2 cellular contexts compared by ENCODE assay signal in the genomic region with DNA sequence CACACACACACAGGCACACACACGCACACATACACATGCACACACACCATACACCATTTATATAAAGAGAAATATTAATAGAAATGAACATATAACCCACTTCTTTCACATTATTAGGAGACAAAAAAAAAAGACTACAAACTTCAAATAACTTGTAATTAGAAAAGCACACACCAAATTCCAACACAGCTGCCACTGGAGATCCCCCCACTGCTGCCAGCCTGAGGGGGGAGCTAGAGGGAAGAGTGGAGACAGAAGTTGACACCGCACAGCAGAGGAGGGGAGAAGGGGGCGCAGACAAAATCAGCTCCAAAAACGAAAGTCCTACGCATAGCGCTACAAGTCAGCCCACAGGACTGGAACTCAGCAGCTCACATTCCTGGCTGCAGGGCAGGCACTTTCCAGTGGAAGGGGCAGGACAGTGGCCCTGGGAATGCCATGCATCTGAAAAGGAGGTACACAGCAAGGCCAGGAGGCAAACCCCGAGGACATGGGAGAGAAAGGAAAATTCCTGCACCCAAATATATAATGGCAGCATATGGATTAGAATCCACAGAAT.
TF ChIP-seq lines count a peak whose summit lies in the region.

No MANE protein-coding gene starts in this region.

TF ChIP-seq in GM23338, 12 proteins besides CTCF, POLR2A, EP300 and RAD21:
- TF ChIP-seq, protein P1, sequence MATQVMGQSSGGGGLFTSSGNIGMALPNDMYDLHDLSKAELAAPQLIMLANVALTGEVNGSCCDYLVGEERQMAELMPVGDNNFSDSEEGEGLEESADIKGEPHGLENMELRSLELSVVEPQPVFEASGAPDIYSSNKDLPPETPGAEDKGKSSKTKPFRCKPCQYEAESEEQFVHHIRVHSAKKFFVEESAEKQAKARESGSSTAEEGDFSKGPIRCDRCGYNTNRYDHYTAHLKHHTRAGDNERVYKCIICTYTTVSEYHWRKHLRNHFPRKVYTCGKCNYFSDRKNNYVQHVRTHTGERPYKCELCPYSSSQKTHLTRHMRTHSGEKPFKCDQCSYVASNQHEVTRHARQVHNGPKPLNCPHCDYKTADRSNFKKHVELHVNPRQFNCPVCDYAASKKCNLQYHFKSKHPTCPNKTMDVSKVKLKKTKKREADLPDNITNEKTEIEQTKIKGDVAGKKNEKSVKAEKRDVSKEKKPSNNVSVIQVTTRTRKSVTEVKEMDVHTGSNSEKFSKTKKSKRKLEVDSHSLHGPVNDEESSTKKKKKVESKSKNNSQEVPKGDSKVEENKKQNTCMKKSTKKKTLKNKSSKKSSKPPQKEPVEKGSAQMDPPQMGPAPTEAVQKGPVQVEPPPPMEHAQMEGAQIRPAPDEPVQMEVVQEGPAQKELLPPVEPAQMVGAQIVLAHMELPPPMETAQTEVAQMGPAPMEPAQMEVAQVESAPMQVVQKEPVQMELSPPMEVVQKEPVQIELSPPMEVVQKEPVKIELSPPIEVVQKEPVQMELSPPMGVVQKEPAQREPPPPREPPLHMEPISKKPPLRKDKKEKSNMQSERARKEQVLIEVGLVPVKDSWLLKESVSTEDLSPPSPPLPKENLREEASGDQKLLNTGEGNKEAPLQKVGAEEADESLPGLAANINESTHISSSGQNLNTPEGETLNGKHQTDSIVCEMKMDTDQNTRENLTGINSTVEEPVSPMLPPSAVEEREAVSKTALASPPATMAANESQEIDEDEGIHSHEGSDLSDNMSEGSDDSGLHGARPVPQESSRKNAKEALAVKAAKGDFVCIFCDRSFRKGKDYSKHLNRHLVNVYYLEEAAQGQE (IDR thresholded peaks at IDR 0.05; ENCODE audit: unreplicated experiment), result no peak
- TF ChIP-seq, protein P2, sequence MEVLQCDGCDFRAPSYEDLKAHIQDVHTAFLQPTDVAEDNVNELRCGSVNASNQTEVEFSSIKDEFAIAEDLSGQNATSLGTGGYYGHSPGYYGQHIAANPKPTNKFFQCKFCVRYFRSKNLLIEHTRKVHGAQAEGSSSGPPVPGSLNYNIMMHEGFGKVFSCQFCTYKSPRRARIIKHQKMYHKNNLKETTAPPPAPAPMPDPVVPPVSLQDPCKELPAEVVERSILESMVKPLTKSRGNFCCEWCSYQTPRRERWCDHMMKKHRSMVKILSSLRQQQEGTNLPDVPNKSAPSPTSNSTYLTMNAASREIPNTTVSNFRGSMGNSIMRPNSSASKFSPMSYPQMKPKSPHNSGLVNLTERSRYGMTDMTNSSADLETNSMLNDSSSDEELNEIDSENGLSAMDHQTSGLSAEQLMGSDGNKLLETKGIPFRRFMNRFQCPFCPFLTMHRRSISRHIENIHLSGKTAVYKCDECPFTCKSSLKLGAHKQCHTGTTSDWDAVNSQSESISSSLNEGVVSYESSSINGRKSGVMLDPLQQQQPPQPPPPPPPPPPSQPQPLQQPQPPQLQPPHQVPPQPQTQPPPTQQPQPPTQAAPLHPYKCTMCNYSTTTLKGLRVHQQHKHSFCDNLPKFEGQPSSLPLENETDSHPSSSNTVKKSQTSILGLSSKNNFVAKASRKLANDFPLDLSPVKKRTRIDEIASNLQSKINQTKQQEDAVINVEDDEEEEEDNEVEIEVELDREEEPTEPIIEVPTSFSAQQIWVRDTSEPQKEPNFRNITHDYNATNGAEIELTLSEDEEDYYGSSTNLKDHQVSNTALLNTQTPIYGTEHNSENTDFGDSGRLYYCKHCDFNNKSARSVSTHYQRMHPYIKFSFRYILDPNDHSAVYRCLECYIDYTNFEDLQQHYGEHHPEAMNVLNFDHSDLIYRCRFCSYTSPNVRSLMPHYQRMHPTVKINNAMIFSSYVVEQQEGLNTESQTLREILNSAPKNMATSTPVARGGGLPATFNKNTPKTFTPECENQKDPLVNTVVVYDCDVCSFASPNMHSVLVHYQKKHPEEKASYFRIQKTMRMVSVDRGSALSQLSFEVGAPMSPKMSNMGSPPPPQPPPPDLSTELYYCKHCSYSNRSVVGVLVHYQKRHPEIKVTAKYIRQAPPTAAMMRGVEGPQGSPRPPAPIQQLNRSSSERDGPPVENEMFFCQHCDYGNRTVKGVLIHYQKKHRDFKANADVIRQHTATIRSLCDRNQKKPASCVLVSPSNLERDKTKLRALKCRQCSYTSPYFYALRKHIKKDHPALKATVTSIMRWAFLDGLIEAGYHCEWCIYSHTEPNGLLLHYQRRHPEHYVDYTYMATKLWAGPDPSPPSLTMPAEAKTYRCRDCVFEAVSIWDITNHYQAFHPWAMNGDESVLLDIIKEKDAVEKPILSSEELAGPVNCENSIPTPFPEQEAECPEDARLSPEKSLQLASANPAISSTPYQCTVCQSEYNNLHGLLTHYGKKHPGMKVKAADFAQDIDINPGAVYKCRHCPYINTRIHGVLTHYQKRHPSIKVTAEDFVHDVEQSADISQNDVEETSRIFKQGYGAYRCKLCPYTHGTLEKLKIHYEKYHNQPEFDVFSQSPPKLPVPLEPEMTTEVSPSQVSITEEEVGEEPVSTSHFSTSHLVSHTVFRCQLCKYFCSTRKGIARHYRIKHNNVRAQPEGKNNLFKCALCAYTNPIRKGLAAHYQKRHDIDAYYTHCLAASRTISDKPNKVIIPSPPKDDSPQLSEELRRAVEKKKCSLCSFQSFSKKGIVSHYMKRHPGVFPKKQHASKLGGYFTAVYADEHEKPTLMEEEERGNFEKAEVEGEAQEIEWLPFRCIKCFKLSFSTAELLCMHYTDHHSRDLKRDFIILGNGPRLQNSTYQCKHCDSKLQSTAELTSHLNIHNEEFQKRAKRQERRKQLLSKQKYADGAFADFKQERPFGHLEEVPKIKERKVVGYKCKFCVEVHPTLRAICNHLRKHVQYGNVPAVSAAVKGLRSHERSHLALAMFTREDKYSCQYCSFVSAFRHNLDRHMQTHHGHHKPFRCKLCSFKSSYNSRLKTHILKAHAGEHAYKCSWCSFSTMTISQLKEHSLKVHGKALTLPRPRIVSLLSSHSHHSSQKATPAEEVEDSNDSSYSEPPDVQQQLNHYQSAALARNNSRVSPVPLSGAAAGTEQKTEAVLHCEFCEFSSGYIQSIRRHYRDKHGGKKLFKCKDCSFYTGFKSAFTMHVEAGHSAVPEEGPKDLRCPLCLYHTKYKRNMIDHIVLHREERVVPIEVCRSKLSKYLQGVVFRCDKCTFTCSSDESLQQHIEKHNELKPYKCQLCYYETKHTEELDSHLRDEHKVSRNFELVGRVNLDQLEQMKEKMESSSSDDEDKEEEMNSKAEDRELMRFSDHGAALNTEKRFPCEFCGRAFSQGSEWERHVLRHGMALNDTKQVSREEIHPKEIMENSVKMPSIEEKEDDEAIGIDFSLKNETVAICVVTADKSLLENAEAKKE (CRISPR knock-in tag; IDR thresholded peaks at IDR 0.05), result no peak
- no peak for TF ChIP-seq STAT1 (IDR thresholded peaks at IDR 0.05; ENCODE audit: unreplicated experiment)

TF ChIP-seq in H1, 55 proteins besides CTCF, POLR2A, EP300 and RAD21:
- TF ChIP-seq HDAC2 (IDR thresholded peaks at IDR 0.05; ENCODE audit: borderline replicate concordance in 1 of 2, low read depth in 2 of 2, low read length in 2 of 2) (no peak), GTF2F1 (IDR thresholded peaks at IDR 0.05; ENCODE audit: borderline replicate concordance, low read depth, low read length) (no peak), SUZ12 (IDR thresholded peaks at IDR 0.05; ENCODE audit: low read length) (no peak), JUND (IDR thresholded peaks at IDR 0.05; ENCODE audit: low read length) (no peak), CBX5 (IDR thresholded peaks at IDR 0.05; ENCODE audit: low read depth, low read length) (no peak), SP1 (IDR thresholded peaks at IDR 0.05; ENCODE audit: low read depth, low read length) (no peak), RFX5 (IDR thresholded peaks at IDR 0.05; ENCODE audit: borderline replicate concordance, low read depth, low read length) (no peak), SIX5 (IDR thresholded peaks at IDR 0.05; ENCODE audit: low read depth, low read length) (no peak), CEBPB (IDR thresholded peaks at IDR 0.05; ENCODE audit: low read depth, low read length) (no peak), EZH2 (IDR thresholded peaks at IDR 0.05; ENCODE audit: low read depth, low read length, severe bottlenecking) (no peak), CHD2 (IDR thresholded peaks at IDR 0.05; ENCODE audit: low read length) (no peak)
